In genomic region chr12:60020068-60020467, GRCh38 we compare ENCODE assay signal across 23 cellular contexts.
"Had no signal": no experiment of that assay in that cellular context is flagged by ENCODE, and none has a peak within 500 bp of the region (broad histone marks: within the 10 kb centered on the region; RNA-seq: fewer than 3 reads in every experiment).

No MANE protein-coding gene starts in this region.

- H3K27me3 ChIP-seq: colonic mucosa, dorsolateral prefrontal cortex, esophagus muscularis mucosa, esophagus squamous epithelium, foreskin keratinocyte, gastrocnemius medialis, gastroesophageal sphincter, heart left ventricle, hepatocyte had no signal

- H3K4me2 ChIP-seq: hepatocyte had no signal

- H3K79me2 ChIP-seq: hepatocyte had no signal

- H2AFZ ChIP-seq: hepatocyte had no signal

- H3K9me3 ChIP-seq: colonic mucosa, esophagus muscularis mucosa, esophagus squamous epithelium, gastrocnemius medialis, gastroesophageal sphincter, heart left ventricle had no signal

- DNase-seq: colonic mucosa; dermis blood vessel endothelial cell; dorsolateral prefrontal cortex; effector CD4-positive, alpha-beta T cell; effector CD8-positive, alpha-beta T cell; effector memory CD4-positive, alpha-beta T cell; effector memory CD8-positive, alpha-beta T cell; endodermal cell; erythroblast; esophagus squamous epithelium; foreskin fibroblast; foreskin keratinocyte; foreskin melanocyte; gastrocnemius medialis; glutamatergic neuron; head of caudate nucleus; heart left ventricle had no signal

- H3K4me1 ChIP-seq: colonic mucosa, esophagus muscularis mucosa, esophagus squamous epithelium, foreskin keratinocyte, gastrocnemius medialis, gastroesophageal sphincter, heart left ventricle had no signal

- H3K27ac ChIP-seq: colonic mucosa, coronary artery, dorsolateral prefrontal cortex, epithelial cell of prostate, esophagus muscularis mucosa, esophagus squamous epithelium, foreskin keratinocyte, gastrocnemius medialis, gastroesophageal sphincter, heart left ventricle, hepatocyte had no signal

- ATAC-seq: effector memory CD8-positive, alpha-beta T cell; esophagus mucosa; foreskin keratinocyte; gastrocnemius medialis; gastroesophageal sphincter; heart left ventricle had no signal

- H3K36me3 ChIP-seq: colonic mucosa, esophagus muscularis mucosa, esophagus squamous epithelium, gastrocnemius medialis, gastroesophageal sphincter, heart left ventricle had no signal

- H3K4me3 ChIP-seq: colonic mucosa, coronary artery, dorsolateral prefrontal cortex, esophagus muscularis mucosa, esophagus squamous epithelium, gastrocnemius medialis, gastroesophageal sphincter, heart left ventricle, hepatocyte had no signal
